ENCODE assay signal across 37 cellular contexts in the genomic region with DNA sequence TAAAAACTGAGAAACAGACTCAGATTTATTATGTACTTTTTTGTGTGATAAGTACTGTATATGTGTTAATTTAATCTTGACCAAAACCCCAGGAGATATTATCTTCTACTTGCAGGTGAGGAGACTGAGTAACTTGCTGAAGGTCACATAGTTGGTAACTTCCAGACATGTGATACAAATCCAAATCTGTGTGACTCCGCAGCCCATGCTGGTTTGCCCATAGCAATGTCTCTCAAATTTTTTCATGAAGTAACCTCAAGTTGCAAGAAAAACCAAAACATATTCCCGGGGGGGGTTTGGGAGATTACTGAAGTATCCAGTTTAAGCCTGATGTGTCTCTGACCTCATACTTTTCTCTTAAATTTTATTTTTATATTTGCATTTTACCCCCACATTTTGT. TPM values are rescaled to one million over a fixed set of nuclear protein-coding genes. Genes with fewer than 3 reads are reported as not detected.
"Had no signal": no experiment of that assay in that cellular context is flagged by ENCODE, and none has a peak within 500 bp of the region (broad histone marks: within the 10 kb centered on the region; RNA-seq: fewer than 3 reads in every experiment).

No MANE protein-coding gene starts in this region.

- DNase-seq: Karpas-422, Kasumi-1, MG63, MM.1S, MV-4-11, NCI-H1048, NCI-H1092, NCI-H1092 treated with DMSO at 0.1 percent for 48 hours, NCI-H1105, NCI-H1105 treated with DMSO at 0.1 percent for 48 hours, NCI-H1417, NCI-H1417 treated with DMSO at 0.1 percent for 48 hours, NCI-H1436 treated with DMSO at 0.1 percent for 48 hours, NCI-H146, NCI-H1694, NCI-H1694 treated with DMSO at 0.1 percent for 48 hours, NCI-H187, NCI-H187 treated with DMSO at 0.1 percent for 48 hours, NCI-H1930, NCI-H2029, NCI-H2029 treated with DMSO at 0.1 percent for 48 hours, NCI-H2081, NCI-H2081 treated with DMSO at 0.1 percent for 48 hours, NCI-H2107, NCI-H2171, NCI-H2171 treated with DMSO at 0.1 percent for 48 hours, NCI-H2227 treated with DMSO at 0.1 percent for 48 hours, NCI-H226, NCI-H345, NCI-H446, NCI-H446 treated with DMSO at 0.1 percent for 48 hours, NCI-H510A, NCI-H510A treated with DMSO at 0.1 percent for 48 hours, NCI-H524 had no signal

- H3K36me3 ChIP-seq: MG63 had no signal

- H3K27me3 ChIP-seq: MG63 had no signal

- H3K9me3 ChIP-seq: MG63 had no signal

- H3K4me3 ChIP-seq: MG63 had no signal

RNA-seq across cellular contexts. Expression of a gene that starts 3.3 kb away (rescaled TPM):
- total RNA-seq: LHCN-M2, M059J, MCF 10A had no signal
